Comparison of ENCODE assay signal across 20 cellular contexts in genomic region chr2:188949046-188949818, GRCh38. TPM values are rescaled to one million over a fixed set of nuclear protein-coding genes. Genes with fewer than 3 reads are reported as not detected.
DNase-seq lines count a peak whose midpoint lies in the region; FAIRE-seq and TF ChIP-seq lines count a peak whose summit lies in the region.
"Had no signal": no experiment of that assay in that cellular context is flagged by ENCODE, and none has a peak within 500 bp of the region (broad histone marks: within the 10 kb centered on the region; RNA-seq: fewer than 3 reads in every experiment).

No MANE protein-coding gene starts in this region.

- H2AK5ac ChIP-seq in H9 (ENCODE audit: insufficient read length, low read length): no peak overlapping the region

- BruUV-seq in A673 (replicated peaks; lab: Mats Ljungman, UMichigan): no TSS peak

- TF ChIP-seq POLR2A in spleen (IDR thresholded peaks at IDR 0.05): no peak

- H3K9ac ChIP-seq in H9 (ENCODE audit: extremely low read depth, insufficient read length, low read length) (no peak overlapping the region), kidney (ENCODE audit: low read length in 2 of 2) (no peak overlapping the region)
- H3K9ac ChIP-seq: BLaER1 had no signal

- H2AFZ ChIP-seq in H9 (ENCODE audit: low read length): no peak overlapping the region

- no peak overlapping the region for H2BK120ac ChIP-seq in H9 (ENCODE audit: low read depth, low read length, poor library complexity, severe bottlenecking)

- no peak overlapping the region for H2BK15ac ChIP-seq in H9 (ENCODE audit: low read depth, low read length)

- H3K23me2 ChIP-seq in H9 (ENCODE audit: insufficient read length, low read depth, low read length, poor library complexity, severe bottlenecking): no peaks in the 10 kb centered on the region

- no peak overlapping the region; a peak in 1 of 7 replicates for H3K27ac Mint-ChIP-seq in H9
- H3K27ac Mint-ChIP-seq: CD8-positive, alpha-beta memory T cell; HFFc6; IgD-negative memory B cell had no signal

- H3K36me3 ChIP-seq in kidney (ENCODE audit: control insufficient read depth in 1 of 2, insufficient read depth in 2 of 2, low read length in 2 of 2) (no peaks in the 10 kb centered on the region), spleen (no peaks in the 10 kb centered on the region), A673 (ENCODE audit: insufficient read depth, low read length, poor library complexity, severe bottlenecking) (no peaks in the 10 kb centered on the region)
- H3K36me3 ChIP-seq: BLaER1 had no signal

- TF ChIP-seq CTCF in H9 (conservative IDR thresholded peaks at IDR 0.05) (no peak), kidney (IDR thresholded peaks at IDR 0.05; ENCODE audit: borderline replicate concordance, extremely low read depth, insufficient read depth) (no peak), spleen (IDR thresholded peaks at IDR 0.05 in 8 of 11, conservative IDR thresholded peaks at IDR 0.05 in 3 of 11) (no peak), A673 (conservative IDR thresholded peaks at IDR 0.05; ENCODE audit: low read depth, low read length) (no peak)

- no peak overlapping the region for H3K4me2 ChIP-seq in H9 (ENCODE audit: insufficient read depth, insufficient read length, low read length)
- H3K4me2 ChIP-seq: A549, BLaER1 had no signal

- no peaks in the 10 kb centered on the region for H3K27me3 Mint-ChIP-seq in H9 (ENCODE audit: low read depth)
- H3K27me3 Mint-ChIP-seq: CD8-positive, alpha-beta memory T cell; IgD-negative memory B cell had no signal

- no peak for FAIRE-seq in kidney (lab: Jason Lieb, UNC)
- FAIRE-seq: A549, GM12892, GM19239, H1 had no signal

- POLR2A ChIA-PET in A673 (lab: Charles Lee; ENCODE audit: low non-redundant PET): no interaction called here

- H3K18ac ChIP-seq in H9 (ENCODE audit: insufficient read length, low read depth, low read length): no peak overlapping the region

- intact Hi-C loops in kidney (cut with DNase I): no loop called here
- intact Hi-C loops in spleen (cut with DNase I; ENCODE audit: low total_unique reads): no loop called here
- intact Hi-C loops in A673 (cut with micrococcal nuclease; ENCODE audit: unreplicated experiment): no loop called here

- no peak overlapping the region for H2BK5ac ChIP-seq in H9 (ENCODE audit: insufficient read length, low read length)

- H3K4me1 Mint-ChIP-seq in H9: no peaks in the 10 kb centered on the region
- H3K4me1 Mint-ChIP-seq: CD8-positive, alpha-beta memory T cell; IgD-negative memory B cell had no signal

- H3K4me1 ChIP-seq in H9 (ENCODE audit: insufficient read depth, low read length) (no peaks in the 10 kb centered on the region), kidney (ENCODE audit: control insufficient read depth in 1 of 2, insufficient read depth in 1 of 2, low read depth in 1 of 2, low read length in 2 of 2) (no peaks in the 10 kb centered on the region), spleen (no peaks in the 10 kb centered on the region), A673 (ENCODE audit: insufficient read depth, low read length, poor library complexity, severe bottlenecking) (no peaks in the 10 kb centered on the region)
- H3K4me1 ChIP-seq: A549, BLaER1, Caco-2 had no signal

- no peak overlapping the region for H4K8ac ChIP-seq in H9 (replicated peaks; ENCODE audit: insufficient read length, low read depth, low read length)

- no peak overlapping the region for H3K23ac ChIP-seq in H9 (ENCODE audit: insufficient read length, low read depth, low read length)

- no CpG with 5 or more reads among the region's 25 CpGs for WGBS in H9 (ENCODE audit: extremely low coverage, insufficient read length, low lambda C conversion rate)
- 89 to 95% (median 90%) methylated on average over 25 of the region's 25 CpGs for WGBS in spleen, 5 donors

- DNase-seq in H9 (peak; percentile 30), NCI-H2227 (lab: John Stamatoyannopoulos, UW; ENCODE audit: unreplicated experiment) (peak; percentile 27), kidney (peak; percentile 61), spleen (peak; percentile 56), AG08395 (ENCODE audit: low spot score) (no peak), A673 (ENCODE audit: low spot score) (no peak), NOMO-1 treated with DMSO at 0.1 percent for 48 hours (lab: John Stamatoyannopoulos, UW; ENCODE audit: unreplicated experiment) (no peak)
- DNase-seq: AML-193; Caco-2; CD8-positive, alpha-beta memory T cell; DND-41; GDM1; HCEC 1CT; HFFc6 had no signal

- H3K56ac ChIP-seq in H9 (ENCODE audit: insufficient read length, low read depth, low read length): no peak overlapping the region

- no peak overlapping the region for H3K14ac ChIP-seq in H9 (ENCODE audit: insufficient read depth, low read length)

- H3K27me3 ChIP-seq in H9 (ENCODE audit: insufficient read depth, low read length): no peaks in the 10 kb centered on the region
- H3K27me3 ChIP-seq in spleen (replicated peaks in 1 of 7): no peaks in the 10 kb centered on the region
- H3K27me3 ChIP-seq in A673 (replicated peaks; ENCODE audit: insufficient read depth, low read depth, low read length, poor library complexity): no peaks in the 10 kb centered on the region
- H3K27me3 ChIP-seq: BLaER1 had no signal

- no peak overlapping the region for H3K4ac ChIP-seq in H9 (ENCODE audit: low read depth, low read length)

- peaks cover 2 to 6% (median 6%) of the 10 kb centered on the region in 3 experiments; a peak in 5 of 7 replicates for H3K36me3 Mint-ChIP-seq in H9 (ENCODE audit: insufficient read depth in 1 of 3, low read depth in 3 of 3)
- H3K36me3 Mint-ChIP-seq: IgD-negative memory B cell had no signal

- H4K91ac ChIP-seq in H9 (ENCODE audit: insufficient read length, low read depth, low read length): no peak overlapping the region

- H3K9me3 Mint-ChIP-seq in H9: peaks cover 4 to 10% of the 10 kb centered on the region in 2 experiments
- H3K9me3 Mint-ChIP-seq: HFFc6 had no signal

- no peaks in the 10 kb centered on the region for H3K79me2 ChIP-seq in H9 (ENCODE audit: insufficient read depth, low read length)

- CTCF ChIA-PET in A673 (lab: Charles Lee): no interaction called here

- H3K9me3 ChIP-seq in H9 (ENCODE audit: control insufficient read depth, low read depth, low read length) (no peaks in the 10 kb centered on the region), kidney (ENCODE audit: control insufficient read depth in 1 of 2, low read length in 2 of 2) (no peaks in the 10 kb centered on the region), spleen (peaks cover 0 to 9% (median 3%) of the 10 kb centered on the region in 8 donors), A673 (ENCODE audit: low read depth, low read length, poor library complexity, severe bottlenecking) (no peaks in the 10 kb centered on the region)
- H3K9me3 ChIP-seq: A549 had no signal

- H3T11ph ChIP-seq in H9 (ENCODE audit: low read length): no peak overlapping the region

- no peak overlapping the region for H3K27ac ChIP-seq in H9 (ENCODE audit: insufficient read length, low read depth, low read length)
- H3K27ac ChIP-seq in kidney (ENCODE audit: low read depth in 2 of 2, low read length in 2 of 2): no peak overlapping the region
- H3K27ac ChIP-seq in spleen: no peak overlapping the region
- no peak overlapping the region for H3K27ac ChIP-seq in A673 (ENCODE audit: low read depth, low read length, poor library complexity, severe bottlenecking)
- H3K27ac ChIP-seq: A549, BLaER1 had no signal

- H3K4me3 ChIP-seq in kidney (ENCODE audit: low read length in 2 of 2) (no peak overlapping the region), spleen (no peak overlapping the region), A673 (ENCODE audit: low read depth, low read length, poor library complexity, severe bottlenecking) (no peak overlapping the region)
- H3K4me3 ChIP-seq: A549, BLaER1 had no signal

- no peak overlapping the region for H2BK12ac ChIP-seq in H9 (ENCODE audit: insufficient read length, low read depth, low read length)

- H3K79me1 ChIP-seq in H9 (ENCODE audit: insufficient read depth, low read depth, low read length, poor library complexity, severe bottlenecking): no peaks in the 10 kb centered on the region

- H3K4me3 Mint-ChIP-seq in H9: no peak overlapping the region; a peak in 1 of 5 replicates
- H3K4me3 Mint-ChIP-seq: CD8-positive, alpha-beta memory T cell; HFFc6 had no signal

- no peaks in the 10 kb centered on the region for H4K20me1 ChIP-seq in H9 (ENCODE audit: control insufficient read depth, insufficient read depth, insufficient read length)
- H4K20me1 ChIP-seq: BLaER1 had no signal

- no peak overlapping the region for H2BK20ac ChIP-seq in H9 (ENCODE audit: low read depth, low read length, poor library complexity, severe bottlenecking)

- no peak overlapping the region for H4K5ac ChIP-seq in H9 (ENCODE audit: insufficient read length, low read depth, low read length)

RNA-seq across cellular contexts. Expression of gene COL3A1, which starts 24.9 kb away (rescaled TPM):
- not detected in 2 replicates for total RNA-seq in H9 (2021)
- total RNA-seq in kidney: 138 TPM
- polyA plus RNA-seq in kidney (ENCODE audit: insufficient read depth, low read depth, low replicate concordance): 32.2 TPM
- 100 to 1,000 TPM in 6 of 7 donors, 10 to 100 TPM in 1; 67.6 to 397 (median 184) TPM for total RNA-seq in spleen
- polyA plus RNA-seq in spleen: 10 to 100 TPM; 24.9 to 59.3 (median 43.4) TPM
- 12.6 and 23.7 TPM in 2 replicates for total RNA-seq in A673 (2021)
- polyA plus RNA-seq: CD8-positive, alpha-beta memory T cell; IgD-negative memory B cell had no signal

Comparison
In these comparisons a context has a peak if more than half of its experiments do, and no peak if none do; other contexts are left out.
1. DNase-seq: peak in H9 (single experiment), NCI-H2227 (single experiment), kidney (single experiment) and spleen (single experiment); none in AG08395 (single experiment), A673 (single experiment) and NOMO-1 treated with DMSO at 0.1 percent for 48 hours (single experiment).
2. RNA of gene COL3A1, which starts 24.9 kb away (total RNA-seq): 67.6 to 397 TPM in spleen, 138 TPM in kidney (single experiment) and 12.6 to 23.7 TPM in A673; not detected in H9; every median in the first group is over 10 times any median in the second.